22 cellular contexts compared by ENCODE assay signal in the genomic region with DNA sequence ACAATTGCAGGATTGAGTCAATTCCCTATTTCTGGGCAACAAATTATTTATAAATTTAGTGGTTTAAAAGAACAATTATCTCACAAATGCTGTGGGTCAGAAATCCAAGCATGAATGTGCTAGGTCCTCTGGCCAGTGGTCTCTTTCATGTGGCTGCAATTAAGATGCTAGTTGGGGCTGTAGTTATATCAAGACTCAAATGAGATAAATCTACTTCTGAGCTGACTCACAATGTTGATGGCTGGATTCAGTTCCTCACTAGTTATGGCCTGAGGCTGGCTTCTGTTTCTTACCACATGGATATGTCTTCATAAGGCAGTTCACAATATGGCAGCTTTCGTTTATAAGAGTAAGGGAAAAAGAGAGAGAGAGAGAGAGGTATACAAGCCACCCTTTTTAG.
"Had no signal": no experiment of that assay in that cellular context is flagged by ENCODE, and none has a peak within 500 bp of the region (broad histone marks: within the 10 kb centered on the region; RNA-seq: fewer than 3 reads in every experiment).

No MANE protein-coding gene starts in this region.

- H3K4me3 ChIP-seq: esophagus squamous epithelium, lung, neural progenitor cell, ovary, right atrium auricular region, sigmoid colon, skin epidermis, stomach had no signal

- H3K27me3 ChIP-seq: esophagus squamous epithelium, foreskin keratinocyte, neural progenitor cell, ovary, right atrium auricular region, sigmoid colon, stomach had no signal

- DNase-seq: effector memory CD8-positive, alpha-beta T cell; esophagus squamous epithelium; immature natural killer cell; left ventricle myocardium superior; mesenchymal stem cell; midbrain; nucleus accumbens; ovary; sigmoid colon; stimulated activated CD4-positive, alpha-beta T cell treated with anti-CD3 and anti-CD28 coated beads, Interleukin-2, amount 100 ng/mL, for 24 hours; stimulated activated CD4-positive, alpha-beta T cell treated with anti-CD3 and anti-CD28 coated beads, Interleukin-4, amount 100 ng/mL, for 4 hours; stimulated activated naive CD4-positive, alpha-beta T cell; stomach; substantia nigra; trophoblast cell had no signal

- ATAC-seq: effector memory CD8-positive, alpha-beta T cell; foreskin keratinocyte; left ventricle myocardium superior; natural killer cell treated with Interleukin-12 subunit alpha and Interleukin-12 subunit beta and Interleukin-15 and Interleukin-18, amount 100 ng/mL, for 72 hours had no signal

- FAIRE-seq: keratinocyte had no signal

- H3K36me3 ChIP-seq: esophagus squamous epithelium, neural progenitor cell, ovary, right atrium auricular region, sigmoid colon, stomach had no signal
